Comparison of ENCODE assay signal across 1 cellular context in the genomic region with DNA sequence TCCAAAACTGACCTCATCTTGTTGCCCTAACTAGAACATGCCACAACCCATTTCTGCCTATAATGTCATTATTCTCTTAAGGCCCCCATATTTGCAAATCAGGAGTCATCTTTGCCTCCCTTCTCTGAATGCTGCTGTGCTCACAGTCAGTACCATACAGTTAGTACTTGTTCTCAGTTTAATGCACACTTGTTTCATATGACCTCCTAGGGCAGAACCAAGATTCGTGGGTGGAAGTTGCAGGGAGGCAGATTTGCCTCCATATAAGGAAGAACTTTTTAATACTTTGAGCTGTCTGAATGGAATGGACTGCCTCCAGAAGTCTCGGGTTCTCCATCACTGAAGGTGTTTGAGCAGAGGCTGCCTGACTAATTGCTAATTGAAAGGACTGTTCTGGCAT.
TF ChIP-seq lines count a peak whose summit lies in the region.

No MANE protein-coding gene starts in this region.

TF ChIP-seq in GM23338, 12 proteins besides CTCF, POLR2A, EP300 and RAD21 (continued from another document):
- TF ChIP-seq, protein P1, sequence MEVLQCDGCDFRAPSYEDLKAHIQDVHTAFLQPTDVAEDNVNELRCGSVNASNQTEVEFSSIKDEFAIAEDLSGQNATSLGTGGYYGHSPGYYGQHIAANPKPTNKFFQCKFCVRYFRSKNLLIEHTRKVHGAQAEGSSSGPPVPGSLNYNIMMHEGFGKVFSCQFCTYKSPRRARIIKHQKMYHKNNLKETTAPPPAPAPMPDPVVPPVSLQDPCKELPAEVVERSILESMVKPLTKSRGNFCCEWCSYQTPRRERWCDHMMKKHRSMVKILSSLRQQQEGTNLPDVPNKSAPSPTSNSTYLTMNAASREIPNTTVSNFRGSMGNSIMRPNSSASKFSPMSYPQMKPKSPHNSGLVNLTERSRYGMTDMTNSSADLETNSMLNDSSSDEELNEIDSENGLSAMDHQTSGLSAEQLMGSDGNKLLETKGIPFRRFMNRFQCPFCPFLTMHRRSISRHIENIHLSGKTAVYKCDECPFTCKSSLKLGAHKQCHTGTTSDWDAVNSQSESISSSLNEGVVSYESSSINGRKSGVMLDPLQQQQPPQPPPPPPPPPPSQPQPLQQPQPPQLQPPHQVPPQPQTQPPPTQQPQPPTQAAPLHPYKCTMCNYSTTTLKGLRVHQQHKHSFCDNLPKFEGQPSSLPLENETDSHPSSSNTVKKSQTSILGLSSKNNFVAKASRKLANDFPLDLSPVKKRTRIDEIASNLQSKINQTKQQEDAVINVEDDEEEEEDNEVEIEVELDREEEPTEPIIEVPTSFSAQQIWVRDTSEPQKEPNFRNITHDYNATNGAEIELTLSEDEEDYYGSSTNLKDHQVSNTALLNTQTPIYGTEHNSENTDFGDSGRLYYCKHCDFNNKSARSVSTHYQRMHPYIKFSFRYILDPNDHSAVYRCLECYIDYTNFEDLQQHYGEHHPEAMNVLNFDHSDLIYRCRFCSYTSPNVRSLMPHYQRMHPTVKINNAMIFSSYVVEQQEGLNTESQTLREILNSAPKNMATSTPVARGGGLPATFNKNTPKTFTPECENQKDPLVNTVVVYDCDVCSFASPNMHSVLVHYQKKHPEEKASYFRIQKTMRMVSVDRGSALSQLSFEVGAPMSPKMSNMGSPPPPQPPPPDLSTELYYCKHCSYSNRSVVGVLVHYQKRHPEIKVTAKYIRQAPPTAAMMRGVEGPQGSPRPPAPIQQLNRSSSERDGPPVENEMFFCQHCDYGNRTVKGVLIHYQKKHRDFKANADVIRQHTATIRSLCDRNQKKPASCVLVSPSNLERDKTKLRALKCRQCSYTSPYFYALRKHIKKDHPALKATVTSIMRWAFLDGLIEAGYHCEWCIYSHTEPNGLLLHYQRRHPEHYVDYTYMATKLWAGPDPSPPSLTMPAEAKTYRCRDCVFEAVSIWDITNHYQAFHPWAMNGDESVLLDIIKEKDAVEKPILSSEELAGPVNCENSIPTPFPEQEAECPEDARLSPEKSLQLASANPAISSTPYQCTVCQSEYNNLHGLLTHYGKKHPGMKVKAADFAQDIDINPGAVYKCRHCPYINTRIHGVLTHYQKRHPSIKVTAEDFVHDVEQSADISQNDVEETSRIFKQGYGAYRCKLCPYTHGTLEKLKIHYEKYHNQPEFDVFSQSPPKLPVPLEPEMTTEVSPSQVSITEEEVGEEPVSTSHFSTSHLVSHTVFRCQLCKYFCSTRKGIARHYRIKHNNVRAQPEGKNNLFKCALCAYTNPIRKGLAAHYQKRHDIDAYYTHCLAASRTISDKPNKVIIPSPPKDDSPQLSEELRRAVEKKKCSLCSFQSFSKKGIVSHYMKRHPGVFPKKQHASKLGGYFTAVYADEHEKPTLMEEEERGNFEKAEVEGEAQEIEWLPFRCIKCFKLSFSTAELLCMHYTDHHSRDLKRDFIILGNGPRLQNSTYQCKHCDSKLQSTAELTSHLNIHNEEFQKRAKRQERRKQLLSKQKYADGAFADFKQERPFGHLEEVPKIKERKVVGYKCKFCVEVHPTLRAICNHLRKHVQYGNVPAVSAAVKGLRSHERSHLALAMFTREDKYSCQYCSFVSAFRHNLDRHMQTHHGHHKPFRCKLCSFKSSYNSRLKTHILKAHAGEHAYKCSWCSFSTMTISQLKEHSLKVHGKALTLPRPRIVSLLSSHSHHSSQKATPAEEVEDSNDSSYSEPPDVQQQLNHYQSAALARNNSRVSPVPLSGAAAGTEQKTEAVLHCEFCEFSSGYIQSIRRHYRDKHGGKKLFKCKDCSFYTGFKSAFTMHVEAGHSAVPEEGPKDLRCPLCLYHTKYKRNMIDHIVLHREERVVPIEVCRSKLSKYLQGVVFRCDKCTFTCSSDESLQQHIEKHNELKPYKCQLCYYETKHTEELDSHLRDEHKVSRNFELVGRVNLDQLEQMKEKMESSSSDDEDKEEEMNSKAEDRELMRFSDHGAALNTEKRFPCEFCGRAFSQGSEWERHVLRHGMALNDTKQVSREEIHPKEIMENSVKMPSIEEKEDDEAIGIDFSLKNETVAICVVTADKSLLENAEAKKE (CRISPR knock-in tag; IDR thresholded peaks at IDR 0.05) = no peak
- no peak for TF ChIP-seq REST (IDR thresholded peaks at IDR 0.05; ENCODE audit: unreplicated experiment)
- no peak for TF ChIP-seq CREB1 (CRISPR knock-in tag; IDR thresholded peaks at IDR 0.05; ENCODE audit: low read depth)
